3 cellular contexts compared by ENCODE assay signal in the genomic region with DNA sequence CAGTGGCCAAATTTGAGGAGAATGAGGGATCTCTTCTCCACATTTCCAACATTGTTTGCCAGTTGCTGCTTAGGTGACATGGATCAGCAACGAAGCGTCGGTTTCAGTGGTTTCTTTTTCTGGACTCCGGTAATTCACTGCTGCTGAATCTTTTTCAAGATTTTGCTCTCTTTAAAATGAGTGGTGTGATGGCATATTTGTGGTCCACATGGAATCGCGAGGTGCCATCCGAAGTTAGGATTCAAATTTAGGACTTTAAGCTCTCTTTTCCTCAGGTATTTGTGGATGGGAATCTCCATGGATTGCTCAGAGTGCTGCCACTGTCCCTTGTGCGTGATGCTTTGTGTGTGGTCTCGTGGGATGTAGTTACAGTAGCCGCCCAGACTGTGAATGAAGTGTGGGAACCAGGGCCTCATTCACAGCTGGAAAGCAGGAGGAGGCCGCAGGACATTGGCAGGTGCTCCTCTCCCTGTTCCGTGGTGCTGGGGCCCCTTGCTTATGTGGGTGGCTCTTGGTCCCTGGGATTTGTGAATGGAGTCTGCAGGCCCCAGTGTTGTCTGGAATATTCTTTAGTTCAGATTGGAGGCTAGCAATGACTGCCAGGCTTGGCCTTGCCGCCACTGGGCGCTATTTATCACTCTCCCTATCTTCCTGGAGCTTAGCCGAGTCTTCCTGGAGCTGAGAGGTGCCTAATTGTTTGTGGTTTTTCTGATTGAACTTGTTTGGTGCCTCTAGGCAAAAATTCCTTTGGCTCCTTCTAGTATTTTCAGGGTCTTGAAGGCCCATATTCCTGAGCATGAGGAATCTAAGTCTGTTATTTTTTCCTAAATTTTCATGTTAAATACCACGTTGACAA.
TF ChIP-seq lines count a peak whose summit lies in the region.

No MANE protein-coding gene starts in this region.

TF ChIP-seq in SK-N-SH treated with all-trans-retinoic acid at 6 μM for 48 hours, 23 proteins besides CTCF, POLR2A, EP300 and RAD21:
- TF ChIP-seq ISL1 (CRISPR knock-in tag; IDR thresholded peaks at IDR 0.05) (no peak), ZFP3 (CRISPR knock-in tag; IDR thresholded peaks at IDR 0.05) (no peak)

TF ChIP-seq in endothelial cell of umbilical vein, 7 proteins besides CTCF, POLR2A, EP300 and RAD21:
- TF ChIP-seq GATA2 (IDR thresholded peaks at IDR 0.05; ENCODE audit: insufficient read depth, insufficient read length, low read depth, low read length) (peak; percentile 12), MYC (IDR thresholded peaks at IDR 0.05; ENCODE audit: low read depth, low read length) (no peak), FOS (IDR thresholded peaks at IDR 0.05; ENCODE audit: borderline replicate concordance, insufficient read depth, low read length) (no peak)

TF ChIP-seq in neural cell, 6 proteins besides CTCF, POLR2A, EP300 and RAD21:
- TF ChIP-seq EZH2 (IDR thresholded peaks at IDR 0.05; ENCODE audit: borderline replicate concordance, insufficient read depth, low read length, poor library complexity, severe bottlenecking): no peak
- peak; percentile 56 for TF ChIP-seq TAF1 (IDR thresholded peaks at IDR 0.05; ENCODE audit: low read depth)
- TF ChIP-seq, protein P1, sequence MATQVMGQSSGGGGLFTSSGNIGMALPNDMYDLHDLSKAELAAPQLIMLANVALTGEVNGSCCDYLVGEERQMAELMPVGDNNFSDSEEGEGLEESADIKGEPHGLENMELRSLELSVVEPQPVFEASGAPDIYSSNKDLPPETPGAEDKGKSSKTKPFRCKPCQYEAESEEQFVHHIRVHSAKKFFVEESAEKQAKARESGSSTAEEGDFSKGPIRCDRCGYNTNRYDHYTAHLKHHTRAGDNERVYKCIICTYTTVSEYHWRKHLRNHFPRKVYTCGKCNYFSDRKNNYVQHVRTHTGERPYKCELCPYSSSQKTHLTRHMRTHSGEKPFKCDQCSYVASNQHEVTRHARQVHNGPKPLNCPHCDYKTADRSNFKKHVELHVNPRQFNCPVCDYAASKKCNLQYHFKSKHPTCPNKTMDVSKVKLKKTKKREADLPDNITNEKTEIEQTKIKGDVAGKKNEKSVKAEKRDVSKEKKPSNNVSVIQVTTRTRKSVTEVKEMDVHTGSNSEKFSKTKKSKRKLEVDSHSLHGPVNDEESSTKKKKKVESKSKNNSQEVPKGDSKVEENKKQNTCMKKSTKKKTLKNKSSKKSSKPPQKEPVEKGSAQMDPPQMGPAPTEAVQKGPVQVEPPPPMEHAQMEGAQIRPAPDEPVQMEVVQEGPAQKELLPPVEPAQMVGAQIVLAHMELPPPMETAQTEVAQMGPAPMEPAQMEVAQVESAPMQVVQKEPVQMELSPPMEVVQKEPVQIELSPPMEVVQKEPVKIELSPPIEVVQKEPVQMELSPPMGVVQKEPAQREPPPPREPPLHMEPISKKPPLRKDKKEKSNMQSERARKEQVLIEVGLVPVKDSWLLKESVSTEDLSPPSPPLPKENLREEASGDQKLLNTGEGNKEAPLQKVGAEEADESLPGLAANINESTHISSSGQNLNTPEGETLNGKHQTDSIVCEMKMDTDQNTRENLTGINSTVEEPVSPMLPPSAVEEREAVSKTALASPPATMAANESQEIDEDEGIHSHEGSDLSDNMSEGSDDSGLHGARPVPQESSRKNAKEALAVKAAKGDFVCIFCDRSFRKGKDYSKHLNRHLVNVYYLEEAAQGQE (IDR thresholded peaks at IDR 0.05; ENCODE audit: borderline replicate concordance): peak; percentile 69
- TF ChIP-seq MXI1 (conservative IDR thresholded peaks at IDR 0.05; ENCODE audit: poor library complexity, severe bottlenecking): no peak
- TF ChIP-seq SMC3 (conservative IDR thresholded peaks at IDR 0.05; ENCODE audit: poor library complexity): no peak
- peak; percentile 58 for TF ChIP-seq POLR2AphosphoS5 (IDR thresholded peaks at IDR 0.05)
